ENCODE assay signal across 7 cellular contexts in genomic region chr12:9139588-9140245, GRCh38. TPM values are rescaled to one million over a fixed set of nuclear protein-coding genes. Genes with fewer than 3 reads are reported as not detected.
"Had no signal": no experiment of that assay in that cellular context is flagged by ENCODE, and none has a peak within 500 bp of the region (broad histone marks: within the 10 kb centered on the region; RNA-seq: fewer than 3 reads in every experiment).

No MANE protein-coding gene starts in this region.

RNA-seq across cellular contexts. Expression of gene A2M, which starts 24.0 kb away (rescaled TPM):
- total RNA-seq: activated B cell treated with CpG ODN at 0.5 μM for 24 hours; activated CD4-positive, alpha-beta memory T cell treated with anti-CD3 and anti-CD28 coated beads for 36 hours; activated CD8-positive, alpha-beta memory T cell treated with anti-CD3 and anti-CD28 coated beads for 36 hours; activated CD8-positive, alpha-beta T cell treated with anti-CD3 and anti-CD28 coated beads, Interleukin-2, amount 10 ng/mL, durations not matched to agents 7 days and 5 days; activated T-helper 1 cell treated with anti-CD3 and anti-CD28 coated beads, Interleukin-12 subunit alpha, Interleukin-12 subunit beta, Interleukin-2, Interleukin-4 antibody, amounts not matched to agents 30 ng/mL and 10 ng/mL and 1 ng/mL, durations not matched to agents 14 hours and 24 hours and 36 hours; foreskin keratinocyte; T-helper 17 cell had no signal
